In the genomic region with DNA sequence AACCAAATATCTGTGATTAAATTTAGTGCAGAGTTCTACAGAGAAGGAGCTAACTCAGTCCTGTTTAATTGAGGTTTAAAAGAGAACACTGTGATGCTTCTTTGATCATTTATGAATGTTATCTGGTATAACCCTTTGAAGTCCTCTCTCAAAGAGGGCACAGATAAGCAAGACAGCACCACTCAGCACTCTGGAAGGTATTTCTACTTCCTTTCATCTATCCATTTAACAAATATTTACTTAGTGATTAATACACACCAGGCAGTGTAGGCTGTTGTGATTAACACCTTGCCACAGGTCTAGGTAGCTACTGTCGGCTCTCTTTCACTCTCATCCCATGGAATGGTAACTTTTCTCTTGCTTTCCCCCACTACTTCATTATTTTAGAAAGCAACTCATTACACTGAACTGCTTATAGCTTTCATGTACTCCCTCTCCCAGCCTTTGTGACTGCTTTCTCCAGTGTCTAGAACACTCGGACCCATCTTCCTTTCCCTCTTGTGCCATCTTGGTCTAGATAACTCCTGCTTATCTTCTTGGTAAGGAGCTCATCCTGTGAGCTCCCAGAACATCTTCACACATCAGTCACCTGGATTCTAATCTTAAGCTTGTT, we compare ENCODE assay signal across 1 cellular context.
TF ChIP-seq lines count a peak whose summit lies in the region.

No MANE protein-coding gene starts in this region.

TF ChIP-seq in HepG2, 621 proteins besides CTCF, POLR2A, EP300 and RAD21 (continued from another document and continues in another):
- no peak for TF ChIP-seq HNF1B (CRISPR knock-in tag; IDR thresholded peaks at IDR 0.05)
- no peak for TF ChIP-seq ZNF34 (CRISPR knock-in tag; IDR thresholded peaks at IDR 0.05; ENCODE audit: borderline replicate concordance)
- no peak for TF ChIP-seq KAT2B (IDR thresholded peaks at IDR 0.05; ENCODE audit: borderline replicate concordance, low read depth, low read length)
- TF ChIP-seq, protein P1, sequence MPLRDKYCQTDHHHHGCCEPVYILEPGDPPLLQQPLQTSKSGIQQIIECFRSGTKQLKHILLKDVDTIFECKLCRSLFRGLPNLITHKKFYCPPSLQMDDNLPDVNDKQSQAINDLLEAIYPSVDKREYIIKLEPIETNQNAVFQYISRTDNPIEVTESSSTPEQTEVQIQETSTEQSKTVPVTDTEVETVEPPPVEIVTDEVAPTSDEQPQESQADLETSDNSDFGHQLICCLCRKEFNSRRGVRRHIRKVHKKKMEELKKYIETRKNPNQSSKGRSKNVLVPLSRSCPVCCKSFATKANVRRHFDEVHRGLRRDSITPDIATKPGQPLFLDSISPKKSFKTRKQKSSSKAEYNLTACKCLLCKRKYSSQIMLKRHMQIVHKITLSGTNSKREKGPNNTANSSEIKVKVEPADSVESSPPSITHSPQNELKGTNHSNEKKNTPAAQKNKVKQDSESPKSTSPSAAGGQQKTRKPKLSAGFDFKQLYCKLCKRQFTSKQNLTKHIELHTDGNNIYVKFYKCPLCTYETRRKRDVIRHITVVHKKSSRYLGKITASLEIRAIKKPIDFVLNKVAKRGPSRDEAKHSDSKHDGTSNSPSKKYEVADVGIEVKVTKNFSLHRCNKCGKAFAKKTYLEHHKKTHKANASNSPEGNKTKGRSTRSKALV (CRISPR knock-in tag; IDR thresholded peaks at IDR 0.05): no peak
- no peak for TF ChIP-seq GZF1 (CRISPR knock-in tag; IDR thresholded peaks at IDR 0.05)
- no peak for TF ChIP-seq ZNF180 (CRISPR knock-in tag; IDR thresholded peaks at IDR 0.05; ENCODE audit: borderline replicate concordance, low read depth)
- no peak for TF ChIP-seq ZNF598 (CRISPR knock-in tag; IDR thresholded peaks at IDR 0.05; ENCODE audit: borderline replicate concordance)
- TF ChIP-seq ZNF224 (CRISPR knock-in tag; IDR thresholded peaks at IDR 0.05): no peak
- TF ChIP-seq, protein P2, sequence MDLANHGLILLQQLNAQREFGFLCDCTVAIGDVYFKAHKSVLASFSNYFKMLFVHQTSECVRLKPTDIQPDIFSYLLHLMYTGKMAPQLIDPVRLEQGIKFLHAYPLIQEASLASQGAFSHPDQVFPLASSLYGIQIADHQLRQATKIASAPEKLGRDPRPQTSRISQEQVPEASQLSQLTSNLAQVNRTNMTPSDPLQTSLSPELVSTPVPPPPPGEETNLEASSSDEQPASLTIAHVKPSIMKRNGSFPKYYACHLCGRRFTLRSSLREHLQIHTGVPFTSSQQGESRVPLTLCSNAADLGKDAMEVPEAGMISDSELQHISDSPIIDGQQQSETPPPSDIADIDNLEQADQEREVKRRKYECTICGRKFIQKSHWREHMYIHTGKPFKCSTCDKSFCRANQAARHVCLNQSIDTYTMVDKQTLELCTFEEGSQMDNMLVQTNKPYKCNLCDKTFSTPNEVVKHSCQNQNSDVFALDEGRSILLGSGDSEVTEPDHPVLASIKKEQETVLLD (CRISPR knock-in tag; IDR thresholded peaks at IDR 0.05; ENCODE audit: low read depth): no peak
- TF ChIP-seq CERS6 (CRISPR knock-in tag; IDR thresholded peaks at IDR 0.05): no peak
- TF ChIP-seq ZFYVE20 (CRISPR knock-in tag; IDR thresholded peaks at IDR 0.05; ENCODE audit: borderline replicate concordance, low read depth): no peak
- TF ChIP-seq SALL2 (CRISPR knock-in tag; IDR thresholded peaks at IDR 0.05): no peak
- TF ChIP-seq HOXA5 (CRISPR knock-in tag; IDR thresholded peaks at IDR 0.05): no peak; the same call in 1 of the 2 replicates
- TF ChIP-seq REPIN1 (CRISPR knock-in tag; IDR thresholded peaks at IDR 0.05; ENCODE audit: borderline replicate concordance, low read depth): peak; percentile 72; the same call in 1 of the 2 replicates
- no peak for TF ChIP-seq ZNF407 (CRISPR knock-in tag; IDR thresholded peaks at IDR 0.05; ENCODE audit: not compliant biosample characterization)
- peak; percentile 100 for TF ChIP-seq TCF7 (IDR thresholded peaks at IDR 0.05; ENCODE audit: low read depth)
- TF ChIP-seq SALL1 (CRISPR knock-in tag; IDR thresholded peaks at IDR 0.05): peak; percentile 51; the same call in 1 of the 2 replicates
- no peak for TF ChIP-seq SNRNP70 (IDR thresholded peaks at IDR 0.05; ENCODE audit: low read depth, low read length)
- TF ChIP-seq RARG (CRISPR knock-in tag; IDR thresholded peaks at IDR 0.05; ENCODE audit: low read depth): no peak
- TF ChIP-seq MLX (CRISPR knock-in tag; IDR thresholded peaks at IDR 0.05): 0 out of 2 replicates have a peak, but pooled peaks have one; percentile 40
- TF ChIP-seq ZFP62 (CRISPR knock-in tag; IDR thresholded peaks at IDR 0.05): no peak
- TF ChIP-seq HNRNPK (IDR thresholded peaks at IDR 0.05; ENCODE audit: low read depth, low read length, poor library complexity, severe bottlenecking): no peak
- TF ChIP-seq GTF2F1 (IDR thresholded peaks at IDR 0.05; ENCODE audit: low read length): no peak
- TF ChIP-seq MBNL3 (CRISPR knock-in tag; conservative IDR thresholded peaks at IDR 0.05): no peak
- no peak for TF ChIP-seq ZNF749 (CRISPR knock-in tag; IDR thresholded peaks at IDR 0.05; ENCODE audit: borderline replicate concordance)
- TF ChIP-seq RERE (CRISPR knock-in tag; IDR thresholded peaks at IDR 0.05; ENCODE audit: low read depth): peak; percentile 97
- TF ChIP-seq YEATS2 (CRISPR knock-in tag; IDR thresholded peaks at IDR 0.05; ENCODE audit: borderline replicate concordance): no peak; the same call in 1 of the 2 replicates
- no peak for TF ChIP-seq ZSCAN29 (CRISPR knock-in tag; conservative IDR thresholded peaks at IDR 0.05)
- no peak; the same call in 1 of the 2 replicates for TF ChIP-seq ZNF362 (CRISPR knock-in tag; IDR thresholded peaks at IDR 0.05; ENCODE audit: borderline replicate concordance)
